8 cellular contexts compared by ENCODE assay signal in genomic region chr2:208725280-208725679, GRCh38.
"Had no signal": no experiment of that assay in that cellular context is flagged by ENCODE, and none has a peak within 500 bp of the region (broad histone marks: within the 10 kb centered on the region; RNA-seq: fewer than 3 reads in every experiment).

No MANE protein-coding gene starts in this region.

- H3K4me3 ChIP-seq: HAP-1, K562 had no signal

- DNase-seq: GOT3, H7, HFFc6, IMR-90 had no signal

- H3K27ac Mint-ChIP-seq: HFFc6 had no signal

- ATAC-seq: HCT116, K562 had no signal

- H3K27ac ChIP-seq: HL-60 had no signal

- H3K4me1 ChIP-seq: HAP-1 had no signal

- H3K4me3 Mint-ChIP-seq: HFFc6 had no signal

- H3K36me3 ChIP-seq: HAP-1 had no signal

- H3K9me3 ChIP-seq: HAP-1 had no signal
